26 cellular contexts compared by ENCODE assay signal in the genomic region with DNA sequence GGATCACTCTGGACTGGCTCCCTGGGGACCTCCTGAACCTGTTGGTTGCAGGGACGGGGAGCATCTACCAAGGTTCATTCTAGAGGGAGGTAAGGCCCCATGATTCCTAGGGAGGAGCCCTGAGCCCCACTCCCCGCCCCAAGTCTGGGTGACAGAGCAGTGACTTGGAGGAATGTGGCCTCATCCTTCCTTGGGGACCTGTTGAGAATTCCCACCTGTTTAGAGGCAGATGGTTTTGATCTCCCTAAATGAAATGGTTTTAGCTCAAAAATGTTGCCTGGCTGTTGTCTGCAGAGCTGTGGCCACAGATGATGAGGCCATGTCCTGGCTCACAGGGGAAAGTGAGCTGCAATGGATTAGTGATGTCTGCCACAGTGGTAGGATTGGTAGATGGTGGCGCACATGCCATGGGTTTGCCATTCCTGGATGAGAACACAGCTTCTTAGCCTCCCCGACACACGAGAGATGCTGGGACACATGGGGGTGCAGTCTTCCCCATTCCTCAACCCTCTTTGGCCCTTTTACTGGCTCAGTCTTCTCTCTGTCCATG. TPM values are rescaled to one million over a fixed set of nuclear protein-coding genes. Genes with fewer than 3 reads are reported as not detected.
"Had no signal": no experiment of that assay in that cellular context is flagged by ENCODE, and none has a peak within 500 bp of the region (broad histone marks: within the 10 kb centered on the region; RNA-seq: fewer than 3 reads in every experiment).

No MANE protein-coding gene starts in this region.

- H3K27me3 ChIP-seq: ascending aorta, dorsolateral prefrontal cortex, neutrophil, pancreas, right atrium auricular region, spleen, tibial artery had no signal

- H3K36me3 Mint-ChIP-seq: activated naive CD4-positive, alpha-beta T cell treated with anti-CD3 and anti-CD28 coated beads, Interleukin-2, amount 10 ng/mL, durations not matched to agents 7 days and 5 days; naive thymus-derived CD8-positive, alpha-beta T cell had no signal

- H3K27ac ChIP-seq: ascending aorta, brain microvascular endothelial cell, lower lobe of right lung, neutrophil, pancreas, psoas muscle, right atrium auricular region, tibial artery, VCaP had no signal

- H3K27me3 Mint-ChIP-seq: central memory CD8-positive, alpha-beta T cell; effector memory CD8-positive, alpha-beta T cell; naive thymus-derived CD8-positive, alpha-beta T cell had no signal

- ATAC-seq: stimulated activated naive CD8-positive, alpha-beta T cell treated with anti-CD3 and anti-CD28 coated beads, Interleukin-15, Interleukin-2, amounts not matched to agents 100 U/mL and 50 U/mL, for 24 hours had no signal

- H3K27ac Mint-ChIP-seq: activated naive CD4-positive, alpha-beta T cell treated with anti-CD3 and anti-CD28 coated beads, Interleukin-2, amount 10 ng/mL, durations not matched to agents 7 days and 5 days had no signal

- H3K4me1 ChIP-seq: ascending aorta, pancreas, psoas muscle, tibial artery had no signal

- DNase-seq: activated CD4-positive, alpha-beta T cell treated with anti-CD3 and anti-CD28 coated beads for 1 hour; activated CD4-positive, alpha-beta T cell treated with anti-CD3 and anti-CD28 coated beads, Interleukin-2, amount 50 U/mL, for 4 hours; activated effector memory CD4-positive, alpha-beta T cell treated with anti-CD3 and anti-CD28 coated beads, Interleukin-2, amount 50 U/mL, for 16 hours; activated naive CD4-positive, alpha-beta T cell treated with anti-CD3 and anti-CD28 coated beads, Interleukin-2, amount 10 ng/mL, durations not matched to agents 7 days and 5 days; brain microvascular endothelial cell; foreskin melanocyte; kidney; lower lobe of right lung; stimulated activated CD4-positive, alpha-beta T cell treated with anti-CD3 and anti-CD28 coated beads, Interleukin-4, amount 100 ng/mL, for 1 hour; stimulated activated naive CD8-positive, alpha-beta T cell treated with anti-CD3 and anti-CD28 coated beads, Interleukin-15, Interleukin-2, amounts not matched to agents 100 U/mL and 50 U/mL, for 24 hours; tibial artery had no signal

- H3K4me3 ChIP-seq: ascending aorta, dorsolateral prefrontal cortex, lower lobe of right lung, pancreas, psoas muscle, right atrium auricular region, tibial artery had no signal

- H3K9me3 Mint-ChIP-seq: activated naive CD4-positive, alpha-beta T cell treated with anti-CD3 and anti-CD28 coated beads, Interleukin-2, amount 10 ng/mL, durations not matched to agents 7 days and 5 days; central memory CD8-positive, alpha-beta T cell; effector memory CD8-positive, alpha-beta T cell; naive thymus-derived CD8-positive, alpha-beta T cell had no signal

- H3K36me3 ChIP-seq: ascending aorta, brain microvascular endothelial cell, lower lobe of right lung, pancreas, right atrium auricular region, spleen, tibial artery had no signal

- H3K9me3 ChIP-seq: ascending aorta, lower lobe of right lung, neutrophil, pancreas, psoas muscle, right atrium auricular region, spleen, tibial artery had no signal

- H3K4me3 Mint-ChIP-seq: activated naive CD4-positive, alpha-beta T cell treated with anti-CD3 and anti-CD28 coated beads, Interleukin-2, amount 10 ng/mL, durations not matched to agents 7 days and 5 days; central memory CD8-positive, alpha-beta T cell had no signal

- FAIRE-seq: colon, endothelial cell of umbilical vein, kidney, pancreas had no signal

RNA-seq across cellular contexts. Expression of gene C10orf105, which starts 12.3 kb away (rescaled TPM):
- total RNA-seq: ascending aorta, endothelial cell of umbilical vein, esophagus mucosa, left lobe of liver, psoas muscle had no signal
- polyA plus RNA-seq: endothelial cell of umbilical vein had no signal
